Comparison of ENCODE assay signal across 19 cellular contexts in genomic region chr15:85722789-85723188, GRCh38.
DNase-seq lines count a peak whose midpoint lies in the region; ATAC-seq and TF ChIP-seq lines count a peak whose summit lies in the region.
"Had no signal": no experiment of that assay in that cellular context is flagged by ENCODE, and none has a peak within 500 bp of the region (broad histone marks: within the 10 kb centered on the region; RNA-seq: fewer than 3 reads in every experiment).

No MANE protein-coding gene starts in this region.

- H3K27me3 Mint-ChIP-seq in T-helper 17 cell: no peaks in the 10 kb centered on the region

- intact Hi-C loops in heart left ventricle (cut with DNase I): loop anchor here in 3 of 10 donors (5.0 to 10.0 kb wide), 2 partner anchors 105 to 238 kb away; no protein-coding TSS in a partner anchor
- intact Hi-C loops in Right ventricle myocardium inferior (cut with DNase I): no loop called here
- intact Hi-C loops in testis (cut with DNase I; ENCODE audit: low total_unique reads): no loop called here
- intact Hi-C loops in transverse colon (cut with DNase I; ENCODE audit: low total_unique reads): no loop called here
- intact Hi-C loops in lower leg skin (cut with DNase I; ENCODE audit: low total_unique reads): no loop called here

- peak in 1 of 2 donors; percentile 53 for TF ChIP-seq POLR2A in heart left ventricle (IDR thresholded peaks at IDR 0.05)
- no peak for TF ChIP-seq POLR2A in gastroesophageal sphincter (IDR thresholded peaks at IDR 0.05)
- no peak for TF ChIP-seq POLR2A in testis (IDR thresholded peaks at IDR 0.05)
- TF ChIP-seq POLR2A in transverse colon (IDR thresholded peaks at IDR 0.05): no peak
- no peak for TF ChIP-seq POLR2A in lower leg skin (IDR thresholded peaks at IDR 0.05)

- ATAC-seq in heart left ventricle (peak in 2 of 4 donors; percentile 8 to 53), Right ventricle myocardium inferior (no peak), T-helper 17 cell (no peak), gastroesophageal sphincter (no peak), HG03439 (IDR thresholded peaks at IDR 0.05; ENCODE audit: unreplicated experiment) (no peak)

- no peaks in the 10 kb centered on the region for H3K27me3 ChIP-seq in heart left ventricle
- H3K27me3 ChIP-seq in gastroesophageal sphincter: no peaks in the 10 kb centered on the region
- H3K27me3 ChIP-seq in testis: no peaks in the 10 kb centered on the region
- no peaks in the 10 kb centered on the region for H3K27me3 ChIP-seq in transverse colon
- H3K27me3 ChIP-seq: ascending aorta, neural progenitor cell had no signal

- peaks cover 22% of the 10 kb centered on the region for H3K36me3 Mint-ChIP-seq in T-helper 17 cell (ENCODE audit: low read depth)

- DNase-seq in heart left ventricle: no peak
- no peak for DNase-seq in Right ventricle myocardium inferior (ENCODE audit: missing footprints)
- no peak for DNase-seq in T-helper 17 cell
- DNase-seq in testis: no peak
- DNase-seq in transverse colon: no peak
- DNase-seq in lower leg skin (ENCODE audit: low spot score in 2 of 2): no peak
- DNase-seq: activated CD4-positive, alpha-beta T cell treated with anti-CD3 and anti-CD28 coated beads, Interleukin-2, amount 50 U/mL, for 48 hours; DND-41; H7; hippocampal formation; islet precursor cell; midbrain; NCI-H1417; NCI-H510A treated with DMSO at 0.1 percent for 48 hours; stimulated activated CD4-positive, alpha-beta T cell treated with anti-CD3 and anti-CD28 coated beads, Interleukin-4, amount 100 ng/mL, for 4 hours had no signal

- no peaks in the 10 kb centered on the region for H3K9me3 ChIP-seq in heart left ventricle
- no peaks in the 10 kb centered on the region for H3K9me3 ChIP-seq in T-helper 17 cell (ENCODE audit: control insufficient read depth, low read length, poor library complexity, severe bottlenecking)
- no peaks in the 10 kb centered on the region for H3K9me3 ChIP-seq in gastroesophageal sphincter
- no peaks in the 10 kb centered on the region for H3K9me3 ChIP-seq in testis
- no peaks in the 10 kb centered on the region for H3K9me3 ChIP-seq in transverse colon
- H3K9me3 ChIP-seq: ascending aorta had no signal

- no peak for TF ChIP-seq CTCF in heart left ventricle (IDR thresholded peaks at IDR 0.05)
- no peak for TF ChIP-seq CTCF in gastroesophageal sphincter (IDR thresholded peaks at IDR 0.05)
- TF ChIP-seq CTCF in testis (IDR thresholded peaks at IDR 0.05): no peak
- no peak for TF ChIP-seq CTCF in transverse colon (IDR thresholded peaks at IDR 0.05)
- no peak for TF ChIP-seq CTCF in lower leg skin (IDR thresholded peaks at IDR 0.05)

- H3K4me3 ChIP-seq in heart left ventricle: peak overlapping the region in 7 of 12 donors; percentile 0 to 51 (median 22)
- H3K4me3 ChIP-seq in gastroesophageal sphincter: no peak overlapping the region
- no peak overlapping the region for H3K4me3 ChIP-seq in testis
- no peak overlapping the region for H3K4me3 ChIP-seq in transverse colon
- no peak overlapping the region for H3K4me3 ChIP-seq in lower leg skin (ENCODE audit: low read depth, poor library complexity, severe bottlenecking)
- H3K4me3 ChIP-seq: ascending aorta, neural progenitor cell had no signal

- H3K4me3 Mint-ChIP-seq in T-helper 17 cell: peak overlapping the region; percentile 81
- H3K4me3 Mint-ChIP-seq: neural progenitor cell had no signal

- WGBS in heart left ventricle, 4 donors: 41 to 50% (median 44%) methylated on average over 2 of the region's 2 CpGs
- 33 to 68% methylated on average over 1 to 2 of the region's 2 CpGs for WGBS in gastroesophageal sphincter (ENCODE audit: low coverage in 1 of 2), 2 donors
- WGBS in testis, 2 donors: 60 to 68% methylated on average over 2 of the region's 2 CpGs
- WGBS in transverse colon (ENCODE audit: low coverage in 1 of 2), 2 donors: 81 to 87% methylated on average over 2 of the region's 2 CpGs
- WGBS in lower leg skin, 2 donors: 66 to 84% methylated on average over 2 of the region's 2 CpGs

- H3K27ac Mint-ChIP-seq in T-helper 17 cell: peak overlapping the region; percentile 97
- H3K27ac Mint-ChIP-seq: neural progenitor cell had no signal

- TF ChIP-seq EP300 in gastroesophageal sphincter (IDR thresholded peaks at IDR 0.05): no peak
- no peak for TF ChIP-seq EP300 in transverse colon (IDR thresholded peaks at IDR 0.05; ENCODE audit: low read depth)

- H3K4me1 ChIP-seq in heart left ventricle: peaks cover 3 to 92% (median 51%) of the 10 kb centered on the region in 12 donors
- H3K4me1 ChIP-seq in gastroesophageal sphincter: peaks cover 26 to 55% (median 39%) of the 10 kb centered on the region in 3 donors
- H3K4me1 ChIP-seq in testis: peaks cover 33% of the 10 kb centered on the region
- peaks cover 15 to 45% (median 31%) of the 10 kb centered on the region in 4 donors for H3K4me1 ChIP-seq in transverse colon
- H3K4me1 ChIP-seq: neural progenitor cell had no signal

- in situ Hi-C loops in transverse colon (cut with MboI; ENCODE audit: low pct_ligation_motif_present in 1 of 4, low pct_unique_long_range_greater_than_20kb in 1 of 4, low sequenced_read_pairs in 3 of 4): loop anchor here in 1 of 4 donors (25.0 kb wide), 1 partner anchor 435 kb away; no protein-coding TSS in a partner anchor

- peaks cover 33% of the 10 kb centered on the region for H3K4me1 Mint-ChIP-seq in T-helper 17 cell
- H3K4me1 Mint-ChIP-seq: neural progenitor cell had no signal

- H3K27ac ChIP-seq in heart left ventricle (peak overlapping the region; percentile 39 to 82 (median 69)), gastroesophageal sphincter (peak overlapping the region; percentile 29 to 86 (median 85)), testis (peak overlapping the region; percentile 12 to 32), transverse colon (no peak overlapping the region)
- H3K27ac ChIP-seq: neural progenitor cell had no signal

- H3K36me3 ChIP-seq in heart left ventricle (peaks cover 0 to 100% (median 98%) of the 10 kb centered on the region in 9 donors), gastroesophageal sphincter (peaks cover 12 to 81% of the 10 kb centered on the region in 2 donors), testis (ENCODE audit: low read depth, missing control alignments) (no peaks in the 10 kb centered on the region), transverse colon (peaks cover 0 to 91% (median 29%) of the 10 kb centered on the region in 4 donors)
- H3K36me3 ChIP-seq: neural progenitor cell had no signal

Comparison
In these comparisons a context has a peak if more than half of its experiments do, and no peak if none do; other contexts are left out.
1. H3K27ac ChIP-seq: peak in heart left ventricle (12 of 12), gastroesophageal sphincter (4 of 4) and testis (2 of 2); none in transverse colon (0 of 4).
2. H3K4me3 ChIP-seq: peak in heart left ventricle (7 of 12); none in gastroesophageal sphincter (0 of 2), testis (0 of 2), transverse colon (0 of 4) and lower leg skin (single experiment).